In genomic region chr2:118822572-118822971, GRCh38 we compare ENCODE assay signal across 36 cellular contexts. TPM values are rescaled to one million over a fixed set of nuclear protein-coding genes. Genes with fewer than 3 reads are reported as not detected.
"Had no signal": no experiment of that assay in that cellular context is flagged by ENCODE, and none has a peak within 500 bp of the region (broad histone marks: within the 10 kb centered on the region; RNA-seq: fewer than 3 reads in every experiment).

No MANE protein-coding gene starts in this region.

- H3K4me3 ChIP-seq: MG63 had no signal

- H3K36me3 ChIP-seq: MG63 had no signal

- H3K9me3 ChIP-seq: MG63 had no signal

- H3K27me3 ChIP-seq: MG63 had no signal

- DNase-seq: Karpas-422, Kasumi-1, MG63, MM.1S, MV-4-11, NCI-H1048, NCI-H1092, NCI-H1092 treated with DMSO at 0.1 percent for 48 hours, NCI-H1105, NCI-H1105 treated with DMSO at 0.1 percent for 48 hours, NCI-H1417, NCI-H1417 treated with DMSO at 0.1 percent for 48 hours, NCI-H1436, NCI-H1436 treated with DMSO at 0.1 percent for 48 hours, NCI-H146, NCI-H1694, NCI-H1694 treated with DMSO at 0.1 percent for 48 hours, NCI-H187, NCI-H187 treated with DMSO at 0.1 percent for 48 hours, NCI-H1930, NCI-H2029, NCI-H2029 treated with DMSO at 0.1 percent for 48 hours, NCI-H2081, NCI-H2081 treated with DMSO at 0.1 percent for 48 hours, NCI-H2107, NCI-H2171, NCI-H2171 treated with DMSO at 0.1 percent for 48 hours, NCI-H2227 treated with DMSO at 0.1 percent for 48 hours, NCI-H226, NCI-H345, NCI-H446, NCI-H446 treated with DMSO at 0.1 percent for 48 hours, NCI-H510A, NCI-H510A treated with DMSO at 0.1 percent for 48 hours had no signal

RNA-seq across cellular contexts. Expression of gene EN1, which starts 24.9 kb away (rescaled TPM):
- total RNA-seq: MCF 10A, NCI-H460 had no signal
